ENCODE assay signal across 21 cellular contexts in the genomic region with DNA sequence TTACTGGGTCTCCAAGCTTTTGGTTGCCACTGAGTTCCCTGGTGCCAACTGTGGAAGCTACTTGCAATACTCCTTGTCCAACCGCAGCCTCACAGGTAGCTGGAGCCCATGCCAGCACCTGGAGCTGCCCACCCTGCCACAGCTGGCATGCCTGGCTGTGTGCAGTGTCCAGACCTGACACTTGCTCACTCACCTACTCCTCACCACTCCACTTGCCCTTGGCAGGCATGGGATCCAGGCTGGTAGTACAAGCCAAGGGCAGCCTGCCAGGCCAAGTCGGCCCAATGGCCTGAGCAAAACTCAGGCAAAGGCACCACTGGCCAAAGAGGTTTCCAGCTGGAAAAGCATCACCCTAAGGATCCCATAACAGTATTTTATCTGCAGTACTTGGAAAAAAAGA.
"Had no signal": no experiment of that assay in that cellular context is flagged by ENCODE, and none has a peak within 500 bp of the region (broad histone marks: within the 10 kb centered on the region; RNA-seq: fewer than 3 reads in every experiment).

No MANE protein-coding gene starts in this region.

- FAIRE-seq: endothelial cell of umbilical vein, TTC549 had no signal

- ATAC-seq: activated CD8-positive, alpha-beta T cell treated with anti-CD3 and anti-CD28 coated beads, Interleukin-2, amount 10 ng/mL, durations not matched to agents 7 days and 5 days; effector memory CD8-positive, alpha-beta T cell; esophagus mucosa had no signal

- H3K9me3 ChIP-seq: breast epithelium, colonic mucosa, tibial nerve had no signal

- H3K4me3 ChIP-seq: breast epithelium, colonic mucosa, dorsolateral prefrontal cortex, spleen, tibial nerve had no signal

- H3K4me1 ChIP-seq: breast epithelium, colonic mucosa, spleen, tibial nerve had no signal

- H3K9ac ChIP-seq: SK-N-SH had no signal

- H3K27ac ChIP-seq: breast epithelium, colonic mucosa, dorsolateral prefrontal cortex, spleen, tibial nerve had no signal

- H3K27me3 ChIP-seq: breast epithelium, colonic mucosa, dorsolateral prefrontal cortex, spleen, tibial nerve had no signal

- H3K36me3 ChIP-seq: breast epithelium, colonic mucosa, spleen, tibial nerve had no signal

- DNase-seq: activated CD4-positive, alpha-beta T cell treated with anti-CD3 and anti-CD28 coated beads for 1 hour; activated CD4-positive, alpha-beta T cell treated with anti-CD3 and anti-CD28 coated beads, Interleukin-2, amount 50 U/mL, for 1 hour; activated CD8-positive, alpha-beta T cell treated with anti-CD3 and anti-CD28 coated beads, Interleukin-2, amount 10 ng/mL, durations not matched to agents 7 days and 5 days; activated naive CD4-positive, alpha-beta T cell; activated naive CD8-positive, alpha-beta T cell treated with anti-CD3 and anti-CD28 coated beads for 36 hours; amniotic stem cell; colonic mucosa; dorsolateral prefrontal cortex; effector memory CD8-positive, alpha-beta T cell; foreskin melanocyte; glutamatergic neuron; islet precursor cell; retina; SK-N-SH; spleen; stimulated activated CD4-positive, alpha-beta T cell treated with anti-CD3 and anti-CD28 coated beads, Interleukin-4, amount 100 ng/mL, for 24 hours had no signal
